ENCODE assay signal across 9 cellular contexts in genomic region chr12:26748741-26749431, GRCh38.
DNase-seq lines count a peak whose midpoint lies in the region; ATAC-seq, FAIRE-seq and TF ChIP-seq lines count a peak whose summit lies in the region.
"Had no signal": no experiment of that assay in that cellular context is flagged by ENCODE, and none has a peak within 500 bp of the region (broad histone marks: within the 10 kb centered on the region; RNA-seq: fewer than 3 reads in every experiment).

No MANE protein-coding gene starts in this region.

- no peaks in the 10 kb centered on the region for H3K9me3 ChIP-seq in CD4-positive, alpha-beta T cell (ENCODE audit: control insufficient read depth, low read length)
- H3K9me3 ChIP-seq: sigmoid colon had no signal

- H3K4me1 Mint-ChIP-seq in CD4-positive, alpha-beta T cell (ENCODE audit: low read depth), result peaks cover 60% of the 10 kb centered on the region

- intact Hi-C loops in CD4-positive, alpha-beta T cell (cut with DNase I, micrococcal nuclease), result no loop called here

- H3K27ac Mint-ChIP-seq in CD4-positive, alpha-beta T cell, result no peak overlapping the region

- H3K27me3 ChIP-seq in CD4-positive, alpha-beta T cell (ENCODE audit: control insufficient read depth, insufficient read depth, low read length), result no peaks in the 10 kb centered on the region
- H3K27me3 ChIP-seq: sigmoid colon had no signal

- no peaks in the 10 kb centered on the region for H3K27me3 Mint-ChIP-seq in CD4-positive, alpha-beta T cell

- no peak for TF ChIP-seq CTCF in CD4-positive, alpha-beta T cell (IDR thresholded peaks at IDR 0.05)

- CTCF ChIA-PET in CD4-positive, alpha-beta T cell (lab: Charles Lee), result no interaction called here

- peaks cover 14% of the 10 kb centered on the region for H3K36me3 Mint-ChIP-seq in CD4-positive, alpha-beta T cell (ENCODE audit: low read depth)

- ATAC-seq in CD4-positive, alpha-beta T cell (ENCODE audit: poor library complexity), result no peak
- ATAC-seq in GM21360 (IDR thresholded peaks at IDR 0.05; ENCODE audit: unreplicated experiment), result peak; percentile 43

- POLR2A ChIA-PET in CD4-positive, alpha-beta T cell (lab: Charles Lee), result no interaction called here

- H3K27ac ChIP-seq in CD4-positive, alpha-beta T cell (ENCODE audit: low read depth, low read length), result no peak overlapping the region

- no peaks in the 10 kb centered on the region for H3K9me3 Mint-ChIP-seq in CD4-positive, alpha-beta T cell

- FAIRE-seq in HTR-8/SVneo (lab: Jason Lieb, UNC), result peak; percentile 70

- no peak for DNase-seq in CD4-positive, alpha-beta T cell
- DNase-seq in HTR-8/SVneo (ENCODE audit: insufficient read length, low spot score) (peak; percentile 27), fibroblast of gingiva (ENCODE audit: low read depth) (peak; percentile 49), NCI-H446 (lab: John Stamatoyannopoulos, UW) (no peak), NCI-H1105 (lab: John Stamatoyannopoulos, UW) (no peak), NCI-H2107 treated with DMSO at 0.1 percent for 48 hours (lab: John Stamatoyannopoulos, UW; ENCODE audit: unreplicated experiment) (no peak)
- no peak for DNase-seq in stimulated activated CD8-positive, alpha-beta memory T cell treated with anti-CD3 and anti-CD28 coated beads, Interleukin-4, amount 100 ng/mL, for 48 hours
- DNase-seq: sigmoid colon had no signal

- H3K4me3 Mint-ChIP-seq in CD4-positive, alpha-beta T cell, result peak overlapping the region; percentile 4

Comparison
In these comparisons a context has a peak if more than half of its experiments do, and no peak if none do; other contexts are left out.
1. DNase-seq: peak in HTR-8/SVneo (single experiment) and fibroblast of gingiva (single experiment); none in CD4-positive, alpha-beta T cell (0 of 10), stimulated activated CD8-positive, alpha-beta memory T cell treated with anti-CD3 and anti-CD28 coated beads, Interleukin-4, amount 100 ng/mL, for 48 hours (single experiment), NCI-H446 (0 of 2), NCI-H1105 (single experiment) and NCI-H2107 treated with DMSO at 0.1 percent for 48 hours (single experiment).